In genomic region chr5:139863855-139864558, GRCh38 we compare ENCODE assay signal across 9 cellular contexts.
A peak's percentile ranks its signal among the peaks of the same experiment; 100 is the strongest.
DNase-seq lines count a peak whose midpoint lies in the region; ATAC-seq and TF ChIP-seq lines count a peak whose summit lies in the region.
"Had no signal": no experiment of that assay in that cellular context is flagged by ENCODE, and none has a peak within 500 bp of the region (broad histone marks: within the 10 kb centered on the region; RNA-seq: fewer than 3 reads in every experiment).

No MANE protein-coding gene starts in this region.

- ATAC-seq in GM19463 (IDR thresholded peaks at IDR 0.05; ENCODE audit: unreplicated experiment): no peak

- H3K27me3 Mint-ChIP-seq in activated CD4-positive, alpha-beta memory T cell treated with anti-CD3 and anti-CD28 coated beads for 36 hours: no peaks in the 10 kb centered on the region

- no peak overlapping the region for H3K4me3 Mint-ChIP-seq in activated CD4-positive, alpha-beta memory T cell treated with anti-CD3 and anti-CD28 coated beads for 36 hours
- H3K4me3 Mint-ChIP-seq: IgD-negative memory B cell had no signal

- no peak overlapping the region for H3K27ac Mint-ChIP-seq in activated CD4-positive, alpha-beta memory T cell treated with anti-CD3 and anti-CD28 coated beads for 36 hours
- H3K27ac Mint-ChIP-seq: IgD-negative memory B cell had no signal

- no peaks in the 10 kb centered on the region for H3K4me1 Mint-ChIP-seq in activated CD4-positive, alpha-beta memory T cell treated with anti-CD3 and anti-CD28 coated beads for 36 hours (ENCODE audit: low read depth)

- DNase-seq in CD1c-positive myeloid dendritic cell (ENCODE audit: extremely low spot score): peak; percentile 56
- DNase-seq in GM20000 (ENCODE audit: low spot score): peak; percentile 83
- DNase-seq in NCI-H2029 treated with DMSO at 0.1 percent for 48 hours (lab: John Stamatoyannopoulos, UW): peak; percentile 17
- peak; percentile 66 for DNase-seq in activated CD4-positive, alpha-beta memory T cell treated with anti-CD3 and anti-CD28 coated beads for 36 hours
- peak; percentile 36 for DNase-seq in effector CD4-positive, alpha-beta T cell
- peak; percentile 86 for DNase-seq in medulla oblongata (ENCODE audit: extremely low spot score)
- DNase-seq in stimulated activated CD8-positive, alpha-beta memory T cell treated with anti-CD3 and anti-CD28 coated beads, Interleukin-15, amount 100 ng/mL, for 1 hour (ENCODE audit: low read depth): peak; percentile 36

- peak; percentile 87 for TF ChIP-seq CTCF in GM20000 (IDR thresholded peaks at IDR 0.05; ENCODE audit: extremely low read depth, missing control alignments)

- CTCF ChIA-PET in activated CD4-positive, alpha-beta memory T cell treated with anti-CD3 and anti-CD28 coated beads for 36 hours (lab: Charles Lee): interaction anchor here (0.8 to 10.1 kb wide), 12 partner anchors 9 to 105 kb away, joined by 3 to 137 read pairs (median 4); no protein-coding TSS in a partner anchor

- no peaks in the 10 kb centered on the region for H3K9me3 Mint-ChIP-seq in activated CD4-positive, alpha-beta memory T cell treated with anti-CD3 and anti-CD28 coated beads for 36 hours
- H3K9me3 Mint-ChIP-seq: IgD-negative memory B cell had no signal

- intact Hi-C loops in activated CD4-positive, alpha-beta memory T cell treated with anti-CD3 and anti-CD28 coated beads for 36 hours (cut with micrococcal nuclease): loop anchor here (1.0 kb wide), 1 partner anchor 77 kb away; no protein-coding TSS in a partner anchor

- no peaks in the 10 kb centered on the region for H3K36me3 Mint-ChIP-seq in activated CD4-positive, alpha-beta memory T cell treated with anti-CD3 and anti-CD28 coated beads for 36 hours

- POLR2A ChIA-PET in activated CD4-positive, alpha-beta memory T cell treated with anti-CD3 and anti-CD28 coated beads for 36 hours (lab: Charles Lee): no interaction called here

Comparison
In these comparisons a context has a peak if more than half of its experiments do, and no peak if none do; other contexts are left out.
1. DNase-seq: peak in every context shown above with its lines; median percentile 86 in medulla oblongata; 83 in GM20000; 66 in activated CD4-positive, alpha-beta memory T cell treated with anti-CD3 and anti-CD28 coated beads for 36 hours; 56 in CD1c-positive myeloid dendritic cell; 36 in effector CD4-positive, alpha-beta T cell; 36 in stimulated activated CD8-positive, alpha-beta memory T cell treated with anti-CD3 and anti-CD28 coated beads, Interleukin-15, amount 100 ng/mL, for 1 hour; 17 in NCI-H2029 treated with DMSO at 0.1 percent for 48 hours.